In the genomic region with DNA sequence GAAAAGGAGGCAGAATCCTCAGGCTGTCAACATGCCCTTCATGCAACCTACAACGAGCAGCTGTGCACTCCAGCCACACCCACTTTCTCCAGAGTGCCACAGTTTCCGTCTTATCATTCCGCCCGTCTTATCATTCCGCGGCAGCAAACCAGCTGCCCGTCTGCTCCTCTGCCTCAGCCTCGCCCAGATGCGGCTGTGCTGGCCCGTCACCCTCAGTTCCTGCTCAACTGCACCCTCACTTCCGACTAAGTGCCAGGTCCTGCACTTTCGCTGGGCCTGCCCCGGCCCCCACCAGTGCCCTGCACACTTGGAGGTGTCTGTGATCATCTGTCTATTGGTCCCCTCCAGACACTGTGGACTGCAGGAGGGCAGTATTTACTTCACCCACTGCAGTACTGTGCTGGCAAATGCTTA, we compare ENCODE assay signal across 8 cellular contexts. TPM values are rescaled to one million over a fixed set of nuclear protein-coding genes. Genes with fewer than 3 reads are reported as not detected.
DNase-seq lines count a peak whose midpoint lies in the region; ATAC-seq and TF ChIP-seq lines count a peak whose summit lies in the region.

No MANE protein-coding gene starts in this region.

- H3K27ac Mint-ChIP-seq in activated B cell treated with CpG ODN at 0.5 μM for 24 hours: peak overlapping the region; percentile 76

- H3K4me3 Mint-ChIP-seq in activated B cell treated with CpG ODN at 0.5 μM for 24 hours: peak overlapping the region; percentile 68

- H3K27me3 ChIP-seq in effector memory CD4-positive, alpha-beta T cell (replicated peaks; ENCODE audit: control insufficient read depth, insufficient read depth, low read length, poor library complexity, severe bottlenecking): no peaks in the 10 kb centered on the region

- no peaks in the 10 kb centered on the region for H3K9me3 ChIP-seq in effector memory CD4-positive, alpha-beta T cell (ENCODE audit: control insufficient read depth, low read length)

- CTCF ChIA-PET in activated B cell treated with CpG ODN at 0.5 μM for 24 hours (lab: Charles Lee): no interaction called here

- ATAC-seq in activated B cell treated with CpG ODN at 0.5 μM for 24 hours (ENCODE audit: low read depth) (peak; percentile 72), HG03135 (IDR thresholded peaks at IDR 0.05; ENCODE audit: unreplicated experiment) (no peak), GM19324 (IDR thresholded peaks at IDR 0.05; ENCODE audit: low FRiP score, unreplicated experiment) (no peak)

- POLR2A ChIA-PET in activated B cell treated with CpG ODN at 0.5 μM for 24 hours (lab: Charles Lee): interaction anchor here (1.0 to 1.4 kb wide), 4 partner anchors 16 to 24 kb away, joined by 4 to 7 read pairs (median 6); no protein-coding TSS in a partner anchor

- H3K27ac ChIP-seq in effector memory CD4-positive, alpha-beta T cell (ENCODE audit: insufficient read depth, low read length, poor library complexity, severe bottlenecking): peak overlapping the region; percentile 41

- peak; percentile 22 for DNase-seq in HT-29 (ENCODE audit: low spot score)
- DNase-seq in activated B cell treated with CpG ODN at 0.5 μM for 24 hours: no peak
- peak in 2 of 3 donors; percentile 11 to 15 for DNase-seq in effector memory CD4-positive, alpha-beta T cell
- peak; percentile 10 for DNase-seq in pulmonary artery endothelial cell (ENCODE audit: low read depth, low spot score)
- no peak for DNase-seq in NCI-H774 (lab: John Stamatoyannopoulos, UW)
- DNase-seq in GM19240 (ENCODE audit: insufficient read length, low spot score): no peak

- peaks cover 84% of the 10 kb centered on the region for H3K4me1 Mint-ChIP-seq in activated B cell treated with CpG ODN at 0.5 μM for 24 hours

- peaks cover 16% of the 10 kb centered on the region for H3K4me1 ChIP-seq in effector memory CD4-positive, alpha-beta T cell (ENCODE audit: control insufficient read depth, insufficient read depth, low read length, poor library complexity, severe bottlenecking)

- no peaks in the 10 kb centered on the region for H3K27me3 Mint-ChIP-seq in activated B cell treated with CpG ODN at 0.5 μM for 24 hours

- H3K9me3 Mint-ChIP-seq in activated B cell treated with CpG ODN at 0.5 μM for 24 hours: no peaks in the 10 kb centered on the region

- intact Hi-C loops in activated B cell treated with CpG ODN at 0.5 μM for 24 hours (cut with micrococcal nuclease): loop anchor here (2.0 to 5.0 kb wide), 3 partner anchors 14 to 43 kb away; a partner anchor contains a TSS

- no peak for TF ChIP-seq CTCF in activated B cell treated with CpG ODN at 0.5 μM for 24 hours (IDR thresholded peaks at IDR 0.05)

- peaks cover 20% of the 10 kb centered on the region for H3K36me3 Mint-ChIP-seq in activated B cell treated with CpG ODN at 0.5 μM for 24 hours (ENCODE audit: low read depth)

- H3K36me3 ChIP-seq in effector memory CD4-positive, alpha-beta T cell (ENCODE audit: control insufficient read depth, insufficient read depth, low read length): no peaks in the 10 kb centered on the region

- H3K4me3 ChIP-seq in effector memory CD4-positive, alpha-beta T cell (ENCODE audit: insufficient read depth, low read depth, low read length, poor library complexity, severe bottlenecking): peak overlapping the region; percentile 34

RNA-seq across cellular contexts. Expression of a gene that starts 43.7 kb away (rescaled TPM):
- total RNA-seq in HT-29 (2014; rRNA removed; shearing (Covaris generic)): 7.7 and 11.2 TPM in 2 replicates
- total RNA-seq in activated B cell treated with CpG ODN at 0.5 μM for 24 hours (232 and 257 TPM in 2 replicates), pulmonary artery endothelial cell (19.0 and 32.0 TPM in 2 replicates)

Comparison
In these comparisons a context has a peak if more than half of its experiments do, and no peak if none do; other contexts are left out.
1. DNase-seq: peak in HT-29 (single experiment), effector memory CD4-positive, alpha-beta T cell (2 of 3) and pulmonary artery endothelial cell (single experiment); none in activated B cell treated with CpG ODN at 0.5 μM for 24 hours (single experiment), NCI-H774 (single experiment) and GM19240 (single experiment).